ENCODE assay signal across 1 cellular context in the genomic region with DNA sequence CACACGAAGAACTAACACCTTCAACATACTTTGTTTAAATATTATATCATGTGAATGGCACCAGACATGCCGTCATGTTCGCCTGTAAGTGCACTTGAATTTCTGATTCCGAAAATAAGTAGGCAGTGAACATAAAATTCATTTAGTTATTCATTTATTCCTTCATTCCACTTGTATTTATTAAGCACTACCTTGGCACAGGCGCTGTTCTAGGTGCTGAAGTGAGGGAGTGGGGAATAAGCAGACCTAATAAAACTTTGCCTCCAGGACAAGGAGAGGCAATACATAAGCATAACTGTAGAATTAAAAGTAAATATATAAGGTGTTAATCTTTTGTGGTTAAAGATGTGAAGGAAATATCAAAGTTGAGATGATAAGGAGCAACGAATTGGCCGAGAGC.
TF ChIP-seq lines count a peak whose summit lies in the region.

No MANE protein-coding gene starts in this region.

TF ChIP-seq in Ishikawa, 13 proteins besides CTCF, POLR2A, EP300 and RAD21 (continued from another document):
- TF ChIP-seq, protein P1, sequence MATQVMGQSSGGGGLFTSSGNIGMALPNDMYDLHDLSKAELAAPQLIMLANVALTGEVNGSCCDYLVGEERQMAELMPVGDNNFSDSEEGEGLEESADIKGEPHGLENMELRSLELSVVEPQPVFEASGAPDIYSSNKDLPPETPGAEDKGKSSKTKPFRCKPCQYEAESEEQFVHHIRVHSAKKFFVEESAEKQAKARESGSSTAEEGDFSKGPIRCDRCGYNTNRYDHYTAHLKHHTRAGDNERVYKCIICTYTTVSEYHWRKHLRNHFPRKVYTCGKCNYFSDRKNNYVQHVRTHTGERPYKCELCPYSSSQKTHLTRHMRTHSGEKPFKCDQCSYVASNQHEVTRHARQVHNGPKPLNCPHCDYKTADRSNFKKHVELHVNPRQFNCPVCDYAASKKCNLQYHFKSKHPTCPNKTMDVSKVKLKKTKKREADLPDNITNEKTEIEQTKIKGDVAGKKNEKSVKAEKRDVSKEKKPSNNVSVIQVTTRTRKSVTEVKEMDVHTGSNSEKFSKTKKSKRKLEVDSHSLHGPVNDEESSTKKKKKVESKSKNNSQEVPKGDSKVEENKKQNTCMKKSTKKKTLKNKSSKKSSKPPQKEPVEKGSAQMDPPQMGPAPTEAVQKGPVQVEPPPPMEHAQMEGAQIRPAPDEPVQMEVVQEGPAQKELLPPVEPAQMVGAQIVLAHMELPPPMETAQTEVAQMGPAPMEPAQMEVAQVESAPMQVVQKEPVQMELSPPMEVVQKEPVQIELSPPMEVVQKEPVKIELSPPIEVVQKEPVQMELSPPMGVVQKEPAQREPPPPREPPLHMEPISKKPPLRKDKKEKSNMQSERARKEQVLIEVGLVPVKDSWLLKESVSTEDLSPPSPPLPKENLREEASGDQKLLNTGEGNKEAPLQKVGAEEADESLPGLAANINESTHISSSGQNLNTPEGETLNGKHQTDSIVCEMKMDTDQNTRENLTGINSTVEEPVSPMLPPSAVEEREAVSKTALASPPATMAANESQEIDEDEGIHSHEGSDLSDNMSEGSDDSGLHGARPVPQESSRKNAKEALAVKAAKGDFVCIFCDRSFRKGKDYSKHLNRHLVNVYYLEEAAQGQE (IDR thresholded peaks at IDR 0.05; ENCODE audit: low read depth), result peak; percentile 79
